8 cellular contexts compared by ENCODE assay signal in genomic region chr11:67252831-67253239, GRCh38. TPM values are rescaled to one million over a fixed set of nuclear protein-coding genes. Genes with fewer than 3 reads are reported as not detected.
DNase-seq lines count a peak whose midpoint lies in the region; ATAC-seq lines count a peak whose summit lies in the region.

No MANE protein-coding gene starts in this region.

- peaks cover 63% of the 10 kb centered on the region for H3K36me3 ChIP-seq in Karpas-422 (ENCODE audit: insufficient read depth, low read length)

- no peak overlapping the region for H3K4me2 ChIP-seq in Karpas-422 (ENCODE audit: low read depth, low read length, poor library complexity, severe bottlenecking)

- H3K4me3 Mint-ChIP-seq in activated naive CD4-positive, alpha-beta T cell treated with anti-CD3 and anti-CD28 coated beads, Interleukin-2, amount 50 U/mL, for 24 hours, result no peak overlapping the region
- peak overlapping the region in 4 of 5 donors; percentile 10 to 62 (median 30) for H3K4me3 Mint-ChIP-seq in immature natural killer cell

- no peak overlapping the region for H3K27ac ChIP-seq in Karpas-422 (ENCODE audit: low read length)

- H3K27me3 Mint-ChIP-seq in activated naive CD4-positive, alpha-beta T cell treated with anti-CD3 and anti-CD28 coated beads, Interleukin-2, amount 50 U/mL, for 24 hours, result no peaks in the 10 kb centered on the region
- H3K27me3 Mint-ChIP-seq in immature natural killer cell (ENCODE audit: low read depth in 3 of 3), result peaks cover 6 to 28% (median 13%) of the 10 kb centered on the region in 3 donors

- peaks cover 27% of the 10 kb centered on the region for H3K36me3 Mint-ChIP-seq in activated naive CD4-positive, alpha-beta T cell treated with anti-CD3 and anti-CD28 coated beads, Interleukin-2, amount 50 U/mL, for 24 hours
- peaks cover 25 to 67% (median 49%) of the 10 kb centered on the region in 3 donors for H3K36me3 Mint-ChIP-seq in immature natural killer cell

- H3K9me2 ChIP-seq in Karpas-422 (replicated peaks; ENCODE audit: insufficient read depth, low read length), result no peaks in the 10 kb centered on the region

- H3K9ac ChIP-seq in Karpas-422 (ENCODE audit: low read length), result no peak overlapping the region

- no peaks in the 10 kb centered on the region for H3K27me3 ChIP-seq in Karpas-422 (ENCODE audit: low read length)

- ATAC-seq in HG03432 (IDR thresholded peaks at IDR 0.05; ENCODE audit: unreplicated experiment), result no peak
- ATAC-seq in GM21737 (IDR thresholded peaks at IDR 0.05; ENCODE audit: unreplicated experiment), result no peak
- no peak for ATAC-seq in GM18502 (IDR thresholded peaks at IDR 0.05; ENCODE audit: poor library complexity, unreplicated experiment)

- peaks cover 12% of the 10 kb centered on the region for H3K4me1 ChIP-seq in Karpas-422 (ENCODE audit: low read length)

- H3K27ac Mint-ChIP-seq in activated naive CD4-positive, alpha-beta T cell treated with anti-CD3 and anti-CD28 coated beads, Interleukin-2, amount 50 U/mL, for 24 hours, result peak overlapping the region; percentile 4
- H3K27ac Mint-ChIP-seq in immature natural killer cell, result peak overlapping the region; percentile 14 to 88 (median 78)

- H2AFZ ChIP-seq in Karpas-422 (ENCODE audit: low read length), result no peak overlapping the region

- H3K79me2 ChIP-seq in Karpas-422 (ENCODE audit: low read length), result no peaks in the 10 kb centered on the region

- DNase-seq in DMS53 treated with DMSO at 0.1 percent for 48 hours (lab: John Stamatoyannopoulos, UW; ENCODE audit: unreplicated experiment) (peak; percentile 17), Karpas-422 (peak; percentile 74), immature natural killer cell (peak; percentile 46 to 57 (median 47)), superior temporal gyrus (ENCODE audit: extremely low spot score) (peak; percentile 37)

- no peaks in the 10 kb centered on the region for H3K9me3 ChIP-seq in Karpas-422 (ENCODE audit: low read length)

- peaks cover 56% of the 10 kb centered on the region for H3K4me1 Mint-ChIP-seq in activated naive CD4-positive, alpha-beta T cell treated with anti-CD3 and anti-CD28 coated beads, Interleukin-2, amount 50 U/mL, for 24 hours
- H3K4me1 Mint-ChIP-seq in immature natural killer cell, result peaks cover 42 to 50% of the 10 kb centered on the region in 2 donors

- H4K20me1 ChIP-seq in Karpas-422 (ENCODE audit: insufficient read depth, low read depth, low read length), result peaks cover 9% of the 10 kb centered on the region; the same call in 1 of the 2 replicates

- no peak overlapping the region for H3K4me3 ChIP-seq in Karpas-422 (ENCODE audit: low read length)

- no peaks in the 10 kb centered on the region for H3K9me3 Mint-ChIP-seq in activated naive CD4-positive, alpha-beta T cell treated with anti-CD3 and anti-CD28 coated beads, Interleukin-2, amount 50 U/mL, for 24 hours
- no peaks in the 10 kb centered on the region for H3K9me3 Mint-ChIP-seq in immature natural killer cell

RNA-seq across cellular contexts. Expression of gene GRK2, which starts 13.4 kb away (rescaled TPM):
- total RNA-seq in Karpas-422 (2014; rRNA removed; shearing (Covaris generic); ENCODE audit: low replicate concordance), result 94.7 and 190 TPM in 2 replicates
- polyA plus RNA-seq in immature natural killer cell, result 10 to 100 TPM; 15.2 to 25.9 (median 22.9) TPM

RNA-seq across cellular contexts. Expression of gene ANKRD13D, which starts 36.3 kb away (rescaled TPM):
- total RNA-seq in Karpas-422 (2014; rRNA removed; shearing (Covaris generic); ENCODE audit: low replicate concordance), result 31.3 and 91.8 TPM in 2 replicates
- 10 to 100 TPM; 12.4 to 26.7 (median 14.2) TPM for polyA plus RNA-seq in immature natural killer cell

RNA-seq across cellular contexts. Expression of gene SSH3, which starts 50.5 kb away (rescaled TPM):
- 0.61 and 0.82 TPM in 2 replicates for total RNA-seq in Karpas-422 (2014; rRNA removed; shearing (Covaris generic); ENCODE audit: low replicate concordance)
- polyA plus RNA-seq in immature natural killer cell, result 1 to 10 TPM; 1.1 to 4.8 (median 2.3) TPM

Comparison
In these comparisons a context has a peak if more than half of its experiments do, and no peak if none do; other contexts are left out.
1. DNase-seq: peak in every context shown above with its lines; median percentile 74 in Karpas-422; 47 in immature natural killer cell; 37 in superior temporal gyrus; 17 in DMS53 treated with DMSO at 0.1 percent for 48 hours.